In the genomic region with DNA sequence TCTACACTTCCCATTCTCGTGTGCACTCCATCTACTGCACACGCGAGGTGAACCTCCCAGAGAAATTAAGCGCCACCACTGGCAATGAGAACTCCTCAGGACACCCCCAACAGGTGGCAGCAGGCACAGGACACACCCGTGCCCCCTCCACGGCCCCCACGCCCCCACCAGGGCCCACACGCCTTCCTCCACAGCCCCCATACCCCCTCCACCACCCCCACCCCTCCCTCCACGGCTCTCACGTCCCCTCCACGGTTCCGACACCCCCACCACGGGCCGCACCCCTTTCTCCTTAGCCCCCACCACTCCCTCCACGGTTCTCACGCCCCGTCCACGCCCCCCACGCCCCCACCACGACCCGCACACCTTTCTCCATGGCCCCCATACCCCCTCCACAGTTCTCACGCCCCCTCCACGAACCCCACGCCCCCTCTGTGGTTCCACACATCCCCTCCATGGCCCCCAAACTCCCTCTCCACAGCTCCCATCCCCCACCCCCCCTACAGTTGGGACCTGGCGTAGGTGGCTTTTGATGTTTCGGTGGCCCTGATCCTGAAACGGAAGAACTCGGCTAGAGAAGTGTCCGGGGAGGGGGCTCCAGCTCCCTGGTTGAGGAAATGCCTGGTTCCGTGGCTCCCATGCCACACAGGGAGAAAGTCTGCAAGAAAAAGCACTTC, we compare ENCODE assay signal across 23 cellular contexts.
"Had no signal": no experiment of that assay in that cellular context is flagged by ENCODE, and none has a peak within 500 bp of the region (broad histone marks: within the 10 kb centered on the region; RNA-seq: fewer than 3 reads in every experiment).

No MANE protein-coding gene starts in this region.

- H3K4me1 ChIP-seq: breast epithelium, pancreas had no signal

- H3K9me3 Mint-ChIP-seq: activated CD4-positive, alpha-beta memory T cell treated with anti-CD3 and anti-CD28 coated beads for 36 hours; activated naive CD4-positive, alpha-beta T cell treated with anti-CD3 and anti-CD28 coated beads, Interleukin-2, amount 50 U/mL, for 24 hours; activated naive CD8-positive, alpha-beta T cell treated with anti-CD3 and anti-CD28 coated beads, Interleukin-2, amount 50 U/mL, for 24 hours; activated T-cell treated with anti-CD3 and anti-CD28 coated beads, Interleukin-2, amount 50 U/mL, for 4 hours; activated T-helper 2 cell treated with anti-CD3 and anti-CD28 coated beads, Interferon-gamma antibody, Interleukin-2, Interleukin-4, amounts not matched to agents 10 μg/mL and 5 μg/mL and 100 μg/mL, durations not matched to agents 14 hours and 24 hours and 36 hours; nephron; T-helper 1 cell treated with Interleukin-12 subunit alpha and Interleukin-12 subunit beta and Interleukin-4 antibody, amounts not matched to agents 30 μg/mL and 1 μg/mL, for 36 hours had no signal

- H3K9me3 ChIP-seq: breast epithelium, pancreas, psoas muscle had no signal

- DNase-seq: activated CD4-positive, alpha-beta memory T cell treated with anti-CD3 and anti-CD28 coated beads for 36 hours; activated CD4-positive, alpha-beta T cell treated with anti-CD3 and anti-CD28 coated beads for 48 hours; activated naive CD8-positive, alpha-beta T cell treated with anti-CD3 and anti-CD28 coated beads, Interleukin-2, amount 50 U/mL, for 24 hours; activated T-cell treated with anti-CD3 and anti-CD28 coated beads, Interleukin-2, amount 50 U/mL, for 4 hours; central memory CD4-positive, alpha-beta T cell; effector CD8-positive, alpha-beta T cell; islet precursor cell; left ventricle myocardium superior; mammary epithelial cell; psoas muscle; spleen; stimulated activated naive CD4-positive, alpha-beta T cell treated with Interleukin-2 at 50 U/mL for 16 hours; SW 1271; T-helper 9 cell had no signal

- H3K27me3 Mint-ChIP-seq: activated naive CD4-positive, alpha-beta T cell treated with anti-CD3 and anti-CD28 coated beads, Interleukin-2, amount 50 U/mL, for 24 hours; activated naive CD8-positive, alpha-beta T cell treated with anti-CD3 and anti-CD28 coated beads, Interleukin-2, amount 50 U/mL, for 24 hours; type B pancreatic cell had no signal

- H3K4me3 ChIP-seq: breast epithelium, hepatocyte, pancreas, psoas muscle, spleen had no signal

- H3K27me3 ChIP-seq: breast epithelium, hepatocyte, pancreas, spleen had no signal

- H3K27ac Mint-ChIP-seq: activated CD4-positive, alpha-beta memory T cell treated with anti-CD3 and anti-CD28 coated beads for 36 hours; activated naive CD4-positive, alpha-beta T cell treated with anti-CD3 and anti-CD28 coated beads, Interleukin-2, amount 50 U/mL, for 24 hours; activated naive CD8-positive, alpha-beta T cell treated with anti-CD3 and anti-CD28 coated beads, Interleukin-2, amount 50 U/mL, for 24 hours; activated T-helper 2 cell treated with anti-CD3 and anti-CD28 coated beads, Interferon-gamma antibody, Interleukin-2, Interleukin-4, amounts not matched to agents 10 μg/mL and 5 μg/mL and 100 μg/mL, durations not matched to agents 14 hours and 24 hours and 36 hours; nephron; T-helper 1 cell treated with Interleukin-12 subunit alpha and Interleukin-12 subunit beta and Interleukin-4 antibody, amounts not matched to agents 30 μg/mL and 1 μg/mL, for 36 hours; type B pancreatic cell had no signal

- ATAC-seq: activated T-cell treated with anti-CD3 and anti-CD28 coated beads, Interleukin-2, amount 50 U/mL, for 4 hours; left ventricle myocardium superior; pancreas; psoas muscle had no signal

- H3K4me3 Mint-ChIP-seq: activated CD4-positive, alpha-beta memory T cell treated with anti-CD3 and anti-CD28 coated beads for 36 hours; activated naive CD4-positive, alpha-beta T cell treated with anti-CD3 and anti-CD28 coated beads, Interleukin-2, amount 50 U/mL, for 24 hours; activated naive CD8-positive, alpha-beta T cell treated with anti-CD3 and anti-CD28 coated beads, Interleukin-2, amount 50 U/mL, for 24 hours; activated T-cell treated with anti-CD3 and anti-CD28 coated beads, Interleukin-2, amount 50 U/mL, for 4 hours; nephron; T-helper 1 cell treated with Interleukin-12 subunit alpha and Interleukin-12 subunit beta and Interleukin-4 antibody, amounts not matched to agents 30 μg/mL and 1 μg/mL, for 36 hours; type B pancreatic cell had no signal

- H3K27ac ChIP-seq: breast epithelium, hepatocyte, pancreas, psoas muscle, spleen, VCaP had no signal
